Comparison of ENCODE assay signal across 1 cellular context in genomic region chr2:54520687-54521086, GRCh38.
TF ChIP-seq lines count a peak whose summit lies in the region.

No MANE protein-coding gene starts in this region.

TF ChIP-seq in IMR-90, 13 proteins besides CTCF, POLR2A, EP300 and RAD21 (continued from another document):
- TF ChIP-seq BHLHE40 (IDR thresholded peaks at IDR 0.05; ENCODE audit: low read depth, low read length) (no peak), MAZ (IDR thresholded peaks at IDR 0.05; ENCODE audit: borderline replicate concordance, low read depth, low read length) (no peak), RCOR1 (IDR thresholded peaks at IDR 0.05; ENCODE audit: insufficient replicate concordance, low read length) (no peak)
